Comparison of ENCODE assay signal across 14 cellular contexts in genomic region chr9:89755835-89756234, GRCh38.
DNase-seq lines count a peak whose midpoint lies in the region; ATAC-seq, FAIRE-seq and TF ChIP-seq lines count a peak whose summit lies in the region.
"Had no signal": no experiment of that assay in that cellular context is flagged by ENCODE, and none has a peak within 500 bp of the region (broad histone marks: within the 10 kb centered on the region; RNA-seq: fewer than 3 reads in every experiment).

No MANE protein-coding gene starts in this region.

- ATAC-seq in HepG2: no peak
- ATAC-seq in PC-3: no peak

- TF ChIP-seq CTCF in liver (IDR thresholded peaks at IDR 0.05; ENCODE audit: low read depth, low read length, missing input control) (no peak), HepG2 (CRISPR knock-in tag; IDR thresholded peaks at IDR 0.05) (no peak), PC-3 (conservative IDR thresholded peaks at IDR 0.05; ENCODE audit: low read depth, low read length) (no peak), left ventricle myocardium inferior (IDR thresholded peaks at IDR 0.05; ENCODE audit: borderline replicate concordance) (no peak), lower leg skin (IDR thresholded peaks at IDR 0.05) (no peak)

- no peak for TF ChIP-seq EP300 in HepG2 (IDR thresholded peaks at IDR 0.05; ENCODE audit: low read depth in 2 of 2, low read length in 2 of 2)
- TF ChIP-seq EP300 in HepG2 (CRISPR knock-in tag; IDR thresholded peaks at IDR 0.05; ENCODE audit: borderline replicate concordance): no peak

- POLR2A ChIA-PET in HepG2 (lab: Yijun Ruan, JAX): no interaction called here
- POLR2A ChIA-PET in PC-3 (lab: Charles Lee; ENCODE audit: unreplicated experiment): no interaction called here

- no peak overlapping the region for H2AFZ ChIP-seq in HepG2 (ENCODE audit: low read length)
- no peak overlapping the region for H2AFZ ChIP-seq in PC-3 (ENCODE audit: low read length)

- TF ChIP-seq POLR2A in HepG2 (IDR thresholded peaks at IDR 0.05; ENCODE audit: insufficient read depth in 1 of 2, low read depth in 2 of 2, low read length in 2 of 2) (no peak), lower leg skin (IDR thresholded peaks at IDR 0.05) (no peak)

- H3K9me3 ChIP-seq in liver (ENCODE audit: control insufficient read depth in 4 of 4, low read length in 3 of 4) (no peaks in the 10 kb centered on the region), HepG2 (ENCODE audit: low read length) (no peaks in the 10 kb centered on the region), PC-3 (ENCODE audit: low read length) (no peaks in the 10 kb centered on the region), left ventricle myocardium inferior (replicated peaks) (no peaks in the 10 kb centered on the region)

- CTCF ChIA-PET in HepG2 (lab: Yijun Ruan, JAX; ENCODE audit: low intra/inter-chr PET ratio, low total read pairs): no interaction called here
- CTCF ChIA-PET in PC-3 (lab: Charles Lee): no interaction called here

- WGBS in liver: 58% methylated on average over 9 of the region's 9 CpGs
- WGBS in HepG2 (ENCODE audit: low lambda C conversion rate): 46% methylated on average over 5 of the region's 9 CpGs
- 53 to 65% methylated on average over 9 of the region's 9 CpGs for WGBS in lower leg skin, 2 donors

- H3K4me3 ChIP-seq in liver (ENCODE audit: low read depth in 1 of 3, low read length in 3 of 3) (no peak overlapping the region), HepG2 (replicated peaks in 1 of 3; ENCODE audit: insufficient read depth in 1 of 3, low read depth in 2 of 3, low read length in 3 of 3) (no peak overlapping the region), PC-3 (ENCODE audit: low read length) (no peak overlapping the region), left ventricle myocardium inferior (no peak overlapping the region), lower leg skin (ENCODE audit: low read depth, poor library complexity, severe bottlenecking) (no peak overlapping the region)

- H3K9ac ChIP-seq in liver (ENCODE audit: low read depth in 1 of 2, low read length in 2 of 2) (no peak overlapping the region), HepG2 (ENCODE audit: insufficient read depth, low read depth, low read length) (no peak overlapping the region), PC-3 (ENCODE audit: low read length) (no peak overlapping the region)

- in situ Hi-C loops in HepG2 (cut with HindIII; ENCODE audit: extremely low pct_ligation_motif_present, low pct_unique_long_range_greater_than_20kb): no loop called here

- H4K20me1 ChIP-seq in HepG2 (ENCODE audit: insufficient read depth, low read length) (no peaks in the 10 kb centered on the region), PC-3 (ENCODE audit: low read length) (no peaks in the 10 kb centered on the region)

- no peak overlapping the region for H3K27ac ChIP-seq in liver (ENCODE audit: low read depth in 1 of 2, low read length in 2 of 2)
- H3K27ac ChIP-seq in HepG2 (ENCODE audit: extremely low read length, insufficient read depth, low read length): no peak overlapping the region
- H3K27ac ChIP-seq in PC-3 (ENCODE audit: low read length): no peak overlapping the region
- peak overlapping the region; percentile 71 for H3K27ac ChIP-seq in left ventricle myocardium inferior (replicated peaks)

- DNase-seq in HepG2 (ENCODE audit: low spot score) (no peak), PC-3 (peak; percentile 30), left ventricle myocardium inferior (peak; percentile 41), urothelium cell line (ENCODE audit: low spot score) (peak; percentile 58), anterior cingulate cortex (lab: John Stamatoyannopoulos, UW) (no peak), lower leg skin (ENCODE audit: low spot score in 2 of 2) (no peak)
- DNase-seq in stimulated activated CD4-positive, alpha-beta T cell treated with anti-CD3 and anti-CD28 coated beads, Interleukin-4, amount 100 ng/mL, for 24 hours: no peak
- DNase-seq: dermis blood vessel endothelial cell; glutamatergic neuron; NCI-H2107; stimulated activated CD4-positive, alpha-beta T cell treated with anti-CD3 and anti-CD28 coated beads, Interleukin-2, amount 100 ng/mL, for 48 hours; stimulated activated naive CD4-positive, alpha-beta T cell treated with Interleukin-2 at 50 U/mL for 16 hours had no signal

- intact Hi-C loops in HepG2 (cut with micrococcal nuclease; ENCODE audit: unreplicated experiment) (no loop called here), PC-3 (cut with micrococcal nuclease) (no loop called here), left ventricle myocardium inferior (cut with micrococcal nuclease) (no loop called here), lower leg skin (cut with DNase I; ENCODE audit: low total_unique reads) (no loop called here)

- FAIRE-seq in HepG2 (lab: Jason Lieb, UNC) (no peak), urothelium cell line (lab: Jason Lieb, UNC) (no peak)
- FAIRE-seq: RCC 7860 had no signal

- H3K36me3 ChIP-seq in liver (ENCODE audit: control insufficient read depth in 4 of 4, insufficient read depth in 3 of 4, low read depth in 1 of 4, low read length in 3 of 4) (no peaks in the 10 kb centered on the region), HepG2 (replicated peaks in 1 of 2; ENCODE audit: control insufficient read depth in 1 of 2, insufficient read depth in 2 of 2, low read length in 2 of 2) (no peaks in the 10 kb centered on the region), PC-3 (ENCODE audit: low read depth, low read length) (no peaks in the 10 kb centered on the region), left ventricle myocardium inferior (no peaks in the 10 kb centered on the region)

- peak; percentile 9 to 16 for TF ChIP-seq RAD21 in liver (IDR thresholded peaks at IDR 0.05)
- TF ChIP-seq RAD21 in HepG2 (CRISPR knock-in tag; IDR thresholded peaks at IDR 0.05): no peak

- H3K9me2 ChIP-seq in PC-3 (replicated peaks; ENCODE audit: low read length): no peaks in the 10 kb centered on the region

- H3K79me2 ChIP-seq in HepG2 (ENCODE audit: insufficient read depth, low read length): no peaks in the 10 kb centered on the region
- no peaks in the 10 kb centered on the region for H3K79me2 ChIP-seq in PC-3 (ENCODE audit: low read length)

- H3K27me3 ChIP-seq in liver (ENCODE audit: control insufficient read depth in 4 of 4, insufficient read depth in 4 of 4, low read length in 3 of 4) (no peaks in the 10 kb centered on the region), HepG2 (ENCODE audit: control insufficient read depth in 1 of 2, insufficient read depth in 2 of 2, low read length in 2 of 2) (no peaks in the 10 kb centered on the region), PC-3 (ENCODE audit: low read length) (peaks cover 4% of the 10 kb centered on the region; the same call in 1 of the 2 replicates), left ventricle myocardium inferior (ENCODE audit: low read depth) (no peaks in the 10 kb centered on the region)

- H3F3A ChIP-seq in PC-3 (ENCODE audit: low read length, unreplicated experiment): no peaks in the 10 kb centered on the region

- BruUV-seq in HepG2 (replicated peaks; lab: Mats Ljungman, UMichigan): no TSS peak
- BruUV-seq in PC-3 (replicated peaks; lab: Mats Ljungman, UMichigan): no TSS peak

- H3K4me2 ChIP-seq in HepG2 (ENCODE audit: low read depth, low read length) (no peak overlapping the region), PC-3 (ENCODE audit: low read length) (no peak overlapping the region)

- H3K4me1 ChIP-seq in liver (ENCODE audit: control insufficient read depth in 4 of 4, insufficient read depth in 4 of 4, low read length in 3 of 4) (peaks cover 18 to 47% (median 31%) of the 10 kb centered on the region in 4 donors), HepG2 (ENCODE audit: insufficient read depth, low read length) (peaks cover 11% of the 10 kb centered on the region), PC-3 (ENCODE audit: insufficient read depth, low read length) (no peaks in the 10 kb centered on the region), left ventricle myocardium inferior (peaks cover 34% of the 10 kb centered on the region)

TF ChIP-seq in liver, 16 proteins besides CTCF, POLR2A, EP300 and RAD21:
- TF ChIP-seq HNF4A (conservative IDR thresholded peaks at IDR 0.05) (peak in 1 of 2 donors; percentile 39), RXRA (IDR thresholded peaks at IDR 0.05) (peak in 1 of 2 donors; percentile 70), ATF3 (IDR thresholded peaks at IDR 0.05) (no peak)

TF ChIP-seq in HepG2, 621 proteins besides CTCF, POLR2A, EP300 and RAD21 (continues in another document):
- TF ChIP-seq RXRA (CRISPR knock-in tag; IDR thresholded peaks at IDR 0.05): no peak
- no peak for TF ChIP-seq ZNF580 (CRISPR knock-in tag; IDR thresholded peaks at IDR 0.05; ENCODE audit: borderline replicate concordance, low read depth)
- no peak for TF ChIP-seq ZNF747 (CRISPR knock-in tag; IDR thresholded peaks at IDR 0.05; ENCODE audit: borderline replicate concordance)
- TF ChIP-seq REXO4 (CRISPR knock-in tag; IDR thresholded peaks at IDR 0.05; ENCODE audit: borderline replicate concordance): no peak
- TF ChIP-seq GFI1 (CRISPR knock-in tag; IDR thresholded peaks at IDR 0.05; ENCODE audit: borderline replicate concordance): no peak
- TF ChIP-seq ZBTB25 (CRISPR knock-in tag; IDR thresholded peaks at IDR 0.05): no peak
- TF ChIP-seq CC2D1A (CRISPR knock-in tag; IDR thresholded peaks at IDR 0.05): no peak
- TF ChIP-seq MBD4 (IDR thresholded peaks at IDR 0.05; ENCODE audit: borderline replicate concordance, low read length): no peak
- no peak for TF ChIP-seq PRMT3 (CRISPR knock-in tag; IDR thresholded peaks at IDR 0.05; ENCODE audit: borderline replicate concordance, low read depth)
- TF ChIP-seq ERF (CRISPR knock-in tag; IDR thresholded peaks at IDR 0.05): no peak

Comparison
In these comparisons a context has a peak if more than half of its experiments do, and no peak if none do; other contexts are left out.
1. DNase-seq: peak in PC-3 (single experiment), left ventricle myocardium inferior (single experiment) and urothelium cell line (single experiment); none in HepG2 (single experiment), stimulated activated CD4-positive, alpha-beta T cell treated with anti-CD3 and anti-CD28 coated beads, Interleukin-4, amount 100 ng/mL, for 24 hours (single experiment), anterior cingulate cortex (0 of 58) and lower leg skin (0 of 2).